In the genomic region with DNA sequence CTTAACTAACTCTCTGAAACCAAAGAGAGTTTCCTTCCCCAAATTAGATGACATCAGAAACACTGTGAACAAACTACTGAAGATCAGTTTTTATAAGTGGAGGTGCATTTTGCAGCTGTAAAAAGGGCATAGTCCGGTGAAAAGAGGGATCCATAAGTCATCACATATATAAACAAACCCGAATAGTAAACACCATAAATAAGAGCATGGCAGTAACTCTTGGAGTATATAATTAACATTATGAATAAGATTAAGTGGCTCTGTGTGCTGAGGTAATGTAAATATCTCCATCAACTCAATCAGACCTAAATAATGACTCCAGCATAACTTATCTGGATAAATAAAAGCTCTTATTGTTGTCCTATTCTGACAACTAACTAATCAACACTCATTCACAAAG, we compare ENCODE assay signal across 18 cellular contexts. TPM values are rescaled to one million over a fixed set of nuclear protein-coding genes. Genes with fewer than 3 reads are reported as not detected.
A peak's percentile ranks its signal among the peaks of the same experiment; 100 is the strongest.
DNase-seq lines count a peak whose midpoint lies in the region; ATAC-seq and TF ChIP-seq lines count a peak whose summit lies in the region.
"Had no signal": no experiment of that assay in that cellular context is flagged by ENCODE, and none has a peak within 500 bp of the region (broad histone marks: within the 10 kb centered on the region; RNA-seq: fewer than 3 reads in every experiment).

No MANE protein-coding gene starts in this region.

- TF ChIP-seq CTCF in HEK293 (tag by site-specific recombination; IDR thresholded peaks at IDR 0.05), result no peak

- peak; percentile 50 for DNase-seq in NCI-H1105 (lab: John Stamatoyannopoulos, UW)
- peak; percentile 91 for DNase-seq in NCI-H1436 treated with DMSO at 0.1 percent for 48 hours (lab: John Stamatoyannopoulos, UW)
- DNase-seq in NCI-H748 (lab: John Stamatoyannopoulos, UW; ENCODE audit: unreplicated experiment), result peak; percentile 50
- DNase-seq in T-helper 1 cell, result no peak
- no peak for DNase-seq in aorta
- DNase-seq: ACHN; BE2C; C1 segment of cervical spinal cord; Caco-2; CD4-positive, CD25-positive, alpha-beta regulatory T cell; CD8-positive, alpha-beta memory T cell; DMS79 treated with DMSO at 0.1 percent for 48 hours; GF-D8; GOT3; H7 had no signal

- POLR2A ChIA-PET in HEK293 (lab: Yijun Ruan, JAX), result no interaction called here

- H3K27me3 ChIP-seq in aorta (ENCODE audit: control insufficient read depth in 1 of 2, insufficient read depth in 2 of 2, low read length in 1 of 2), result no peaks in the 10 kb centered on the region
- H3K27me3 ChIP-seq: BE2C had no signal

- 68 to 78% methylated on average over 2 of the region's 2 CpGs for WGBS in aorta, 2 donors

- H3K4me3 ChIP-seq in HEK293 (ENCODE audit: low read depth, low read length), result no peak overlapping the region
- no peak overlapping the region for H3K4me3 ChIP-seq in aorta (ENCODE audit: low read length in 2 of 2)

- H3K27ac ChIP-seq in HEK293 (ENCODE audit: extremely low read depth, low read depth, low read length), result no peak overlapping the region
- H3K27ac ChIP-seq in aorta (ENCODE audit: low read depth in 1 of 2, low read length in 2 of 2), result no peak overlapping the region

- no peak for ATAC-seq in aorta (ENCODE audit: low FRiP score)
- ATAC-seq in HG03460 (IDR thresholded peaks at IDR 0.05; ENCODE audit: unreplicated experiment), result no peak
- ATAC-seq: HCT116 had no signal

- CTCF ChIA-PET in HEK293 (lab: Yijun Ruan, JAX), result interaction anchor here (0.6 kb wide), 1 partner anchor 366 kb away, joined by 3 read pairs; no protein-coding TSS in a partner anchor

- H3K36me3 ChIP-seq in HEK293 (ENCODE audit: control insufficient read depth in 2 of 2, insufficient read depth in 1 of 2, low read length in 2 of 2), result no peaks in the 10 kb centered on the region
- no peaks in the 10 kb centered on the region for H3K36me3 ChIP-seq in aorta (ENCODE audit: control insufficient read depth in 1 of 2, insufficient read depth in 2 of 2, low read length in 1 of 2)
- H3K36me3 ChIP-seq: BE2C had no signal

- H3K4me1 ChIP-seq in HEK293 (ENCODE audit: control insufficient read depth, insufficient read depth, low read length), result no peaks in the 10 kb centered on the region
- no peaks in the 10 kb centered on the region for H3K4me1 ChIP-seq in aorta (ENCODE audit: control insufficient read depth in 1 of 2, insufficient read depth in 2 of 2, low read length in 2 of 2)
- H3K4me1 ChIP-seq: BE2C, Caco-2 had no signal

- intact Hi-C loops in aorta (cut with DNase I), result no loop called here

- H3K9me3 ChIP-seq in HEK293 (ENCODE audit: control insufficient read depth, insufficient read depth, low read depth, low read length) (no peaks in the 10 kb centered on the region), aorta (ENCODE audit: control insufficient read depth, low read length) (no peaks in the 10 kb centered on the region)
- H3K9me3 ChIP-seq: BE2C, Caco-2 had no signal

TF ChIP-seq in HEK293, 187 proteins besides CTCF, POLR2A, EP300 and RAD21:
- TF ChIP-seq, protein P1, sequence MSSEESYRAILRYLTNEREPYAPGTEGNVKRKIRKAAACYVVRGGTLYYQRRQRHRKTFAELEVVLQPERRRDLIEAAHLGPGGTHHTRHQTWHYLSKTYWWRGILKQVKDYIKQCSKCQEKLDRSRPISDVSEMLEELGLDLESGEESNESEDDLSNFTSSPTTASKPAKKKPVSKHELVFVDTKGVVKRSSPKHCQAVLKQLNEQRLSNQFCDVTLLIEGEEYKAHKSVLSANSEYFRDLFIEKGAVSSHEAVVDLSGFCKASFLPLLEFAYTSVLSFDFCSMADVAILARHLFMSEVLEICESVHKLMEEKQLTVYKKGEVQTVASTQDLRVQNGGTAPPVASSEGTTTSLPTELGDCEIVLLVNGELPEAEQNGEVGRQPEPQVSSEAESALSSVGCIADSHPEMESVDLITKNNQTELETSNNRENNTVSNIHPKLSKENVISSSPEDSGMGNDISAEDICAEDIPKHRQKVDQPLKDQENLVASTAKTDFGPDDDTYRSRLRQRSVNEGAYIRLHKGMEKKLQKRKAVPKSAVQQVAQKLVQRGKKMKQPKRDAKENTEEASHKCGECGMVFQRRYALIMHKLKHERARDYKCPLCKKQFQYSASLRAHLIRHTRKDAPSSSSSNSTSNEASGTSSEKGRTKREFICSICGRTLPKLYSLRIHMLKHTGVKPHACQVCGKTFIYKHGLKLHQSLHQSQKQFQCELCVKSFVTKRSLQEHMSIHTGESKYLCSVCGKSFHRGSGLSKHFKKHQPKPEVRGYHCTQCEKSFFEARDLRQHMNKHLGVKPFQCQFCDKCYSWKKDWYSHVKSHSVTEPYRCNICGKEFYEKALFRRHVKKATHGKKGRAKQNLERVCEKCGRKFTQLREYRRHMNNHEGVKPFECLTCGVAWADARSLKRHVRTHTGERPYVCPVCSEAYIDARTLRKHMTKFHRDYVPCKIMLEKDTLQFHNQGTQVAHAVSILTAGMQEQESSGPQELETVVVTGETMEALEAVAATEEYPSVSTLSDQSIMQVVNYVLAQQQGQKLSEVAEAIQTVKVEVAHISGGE (tag by site-specific recombination; conservative IDR thresholded peaks at IDR 0.05; ENCODE audit: low read depth), result no peak
- peak; percentile 91 for TF ChIP-seq SP7 (tag by site-specific recombination; IDR thresholded peaks at IDR 0.05)

RNA-seq across cellular contexts. Expression of gene SHTN1, which starts 43.0 kb away (rescaled TPM):
- total RNA-seq in aorta, result 10 to 100 TPM; 20.9 to 26.1 TPM
- polyA plus RNA-seq in aorta, result 10 to 100 TPM in 1 of 2 donors, 1 to 10 TPM in 1; 4.9 to 11.1 TPM
- polyA plus RNA-seq: CD8-positive, alpha-beta memory T cell had no signal

Comparison
In these comparisons a context has a peak if more than half of its experiments do, and no peak if none do; other contexts are left out.
1. DNase-seq: peak in NCI-H1105 (single experiment), NCI-H1436 treated with DMSO at 0.1 percent for 48 hours (single experiment) and NCI-H748 (single experiment); none in T-helper 1 cell (0 of 5) and aorta (0 of 2).